ENCODE assay signal across 7 cellular contexts in the genomic region with DNA sequence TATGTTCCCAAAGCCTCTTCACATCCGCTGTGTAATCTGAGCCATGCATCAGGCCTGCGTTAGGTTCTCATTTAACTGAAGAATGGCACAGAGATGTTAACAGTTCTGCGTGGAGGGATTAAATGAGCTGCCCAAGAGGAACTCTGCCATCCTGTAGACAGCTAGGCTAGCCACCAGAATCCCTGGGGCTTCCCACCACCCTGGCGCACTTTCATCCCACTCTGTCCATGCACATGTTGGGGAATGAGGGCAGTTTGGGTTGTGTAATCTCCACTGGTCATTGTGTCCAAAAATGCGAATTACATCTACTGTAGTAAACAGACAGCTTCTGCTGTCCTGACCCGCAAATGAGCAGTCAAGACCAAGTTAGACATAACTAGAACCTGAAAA. TPM values are rescaled to one million over a fixed set of nuclear protein-coding genes. Genes with fewer than 3 reads are reported as not detected.
A peak's percentile ranks its signal among the peaks of the same experiment; 100 is the strongest.
DNase-seq lines count a peak whose midpoint lies in the region; ATAC-seq and TF ChIP-seq lines count a peak whose summit lies in the region.

No MANE protein-coding gene starts in this region.

- no peak overlapping the region for H2AFZ ChIP-seq in DND-41 (ENCODE audit: low read depth, low read length)
- peak overlapping the region; percentile 85 for H2AFZ ChIP-seq in IMR-90 (replicated peaks; ENCODE audit: low read length, poor library complexity)
- H2AFZ ChIP-seq in osteoblast (ENCODE audit: low read length) = peak overlapping the region; percentile 99

- H3K79me1 ChIP-seq in IMR-90 (ENCODE audit: low read depth in 1 of 2, low read length in 2 of 2) = peaks cover 0 to 32% of the 10 kb centered on the region in 2 experiments; a peak in 3 of 4 replicates

- peak overlapping the region; percentile 42 for H3K14ac ChIP-seq in IMR-90 (replicated peaks; ENCODE audit: low read depth, low read length)

- DNase-seq in DND-41 (no peak), IMR-90 (peak; percentile 40), choroid plexus epithelial cell (ENCODE audit: low read depth) (peak; percentile 58), osteoblast (ENCODE audit: insufficient read length, low spot score, missing footprints) (no peak), HuH-7 (ENCODE audit: low spot score) (no peak), HT-29 (ENCODE audit: low spot score) (no peak)

- no peaks in the 10 kb centered on the region; the same call in 1 of the 2 replicates for H3K36me3 ChIP-seq in DND-41 (ENCODE audit: insufficient read depth, low read length)
- H3K36me3 ChIP-seq in IMR-90 (ENCODE audit: control insufficient read depth, insufficient read depth, low read length) = no peaks in the 10 kb centered on the region
- no peaks in the 10 kb centered on the region for H3K36me3 ChIP-seq in osteoblast (ENCODE audit: insufficient read depth, low read length)

- intact Hi-C loops in IMR-90 (cut with micrococcal nuclease) = loop anchor here (5.0 kb wide), 1 partner anchor 126 kb away; no protein-coding TSS in a partner anchor

- H3K18ac ChIP-seq in IMR-90 (ENCODE audit: low read depth, low read length) = no peak overlapping the region

- H4K91ac ChIP-seq in IMR-90 (ENCODE audit: insufficient read depth, low read depth, low read length) = peak overlapping the region; percentile 45

- H4K5ac ChIP-seq in IMR-90 (ENCODE audit: low read depth, low read length) = 0 out of 2 replicates have a peak overlapping the region, but pooled peaks have one; percentile 11

- BruUV-seq in IMR-90 (replicated peaks; lab: Mats Ljungman, UMichigan) = no TSS peak

- WGBS in IMR-90 (ENCODE audit: extremely low coverage in 2 of 2, insufficient read length in 1 of 2), 2 experiments = 100% methylated on average over 1 of the region's 6 CpGs; no CpG with 5 or more reads in 1 of the 2 experiments

- TF ChIP-seq RAD21 in IMR-90 (IDR thresholded peaks at IDR 0.05; ENCODE audit: low read length) = no peak

- H3K9ac ChIP-seq in DND-41 (ENCODE audit: low read depth, low read length) (no peak overlapping the region), IMR-90 (ENCODE audit: low read depth, low read length) (no peak overlapping the region)

- H3K4me3 ChIP-seq in DND-41 (ENCODE audit: low read depth in 1 of 2, low read length in 2 of 2) (0 out of 4 replicates have a peak overlapping the region, but pooled peaks of 1 of the 2 experiments have one; percentile 90), IMR-90 (ENCODE audit: insufficient read depth, low read depth, low read length) (no peak overlapping the region), choroid plexus epithelial cell (ENCODE audit: low read depth, low read length) (no peak overlapping the region), osteoblast (ENCODE audit: insufficient read depth, low read length) (no peak overlapping the region)

- H3K27me3 ChIP-seq in DND-41 (ENCODE audit: insufficient read depth, low read length, poor library complexity) (no peaks in the 10 kb centered on the region), IMR-90 (ENCODE audit: control insufficient read depth, insufficient read depth, low read length) (no peaks in the 10 kb centered on the region), osteoblast (ENCODE audit: insufficient read depth, low read length) (no peaks in the 10 kb centered on the region)

- peaks cover 8% of the 10 kb centered on the region for H3K9me1 ChIP-seq in IMR-90 (ENCODE audit: insufficient read depth, low read length)

- TF ChIP-seq CTCF in DND-41 (IDR thresholded peaks at IDR 0.05; ENCODE audit: borderline replicate concordance, extremely low read depth, low read length, poor library complexity, severe bottlenecking) (no peak), IMR-90 (conservative IDR thresholded peaks at IDR 0.05; ENCODE audit: low read depth, low read length) (no peak), choroid plexus epithelial cell (conservative IDR thresholded peaks at IDR 0.05; ENCODE audit: low read depth, low read length) (no peak), osteoblast (IDR thresholded peaks at IDR 0.05; ENCODE audit: extremely low read depth, low read depth, low read length) (no peak)

- peak overlapping the region; percentile 56 for H2BK20ac ChIP-seq in IMR-90 (ENCODE audit: low read depth, low read length)

- peak overlapping the region; percentile 30; the same call in 1 of the 2 replicates for H3K23ac ChIP-seq in IMR-90 (ENCODE audit: low read depth, low read length)

- CTCF ChIA-PET in IMR-90 (lab: Yijun Ruan, JAX) = no interaction called here

- in situ Hi-C loops in IMR-90 (cut with MboI; ENCODE audit: low sequenced_read_pairs) = no loop called here

- H3K4me1 ChIP-seq in DND-41 (ENCODE audit: insufficient read depth, low read length) (peaks cover 47% of the 10 kb centered on the region), IMR-90 (ENCODE audit: control insufficient read depth, insufficient read depth, low read length) (peaks cover 13% of the 10 kb centered on the region), osteoblast (ENCODE audit: insufficient read depth, low read length) (peaks cover 27% of the 10 kb centered on the region)

- peak overlapping the region; percentile 82 to 95 for H4K8ac ChIP-seq in IMR-90 (ENCODE audit: low read depth in 2 of 2, low read length in 2 of 2)

- dilution Hi-C loops in IMR-90 (cut with HindIII; ENCODE audit: low sequenced_read_pairs, unreplicated experiment) = no loop called here

- H2BK120ac ChIP-seq in IMR-90 (ENCODE audit: low read depth, low read length) = peak overlapping the region; percentile 17

- H3K4me2 ChIP-seq in DND-41 (ENCODE audit: insufficient read depth, low read length) (peak overlapping the region; percentile 77), IMR-90 (ENCODE audit: low read depth, low read length) (peak overlapping the region; percentile 90), osteoblast (ENCODE audit: insufficient read depth, low read length) (peak overlapping the region; percentile 91)

- H2BK15ac ChIP-seq in IMR-90 (ENCODE audit: low read depth, low read length) = peak overlapping the region; percentile 45; the same call in 2 of the 3 replicates

- H3K9me3 ChIP-seq in DND-41 (ENCODE audit: insufficient read depth, low read length, severe bottlenecking) (no peaks in the 10 kb centered on the region), IMR-90 (ENCODE audit: control insufficient read depth, insufficient read depth, low read length) (no peaks in the 10 kb centered on the region), osteoblast (ENCODE audit: low read depth, low read length) (no peaks in the 10 kb centered on the region)

- H3K56ac ChIP-seq in IMR-90 (ENCODE audit: extremely low read depth, insufficient read depth, low read length) = peak overlapping the region; percentile 36; the same call in 1 of the 2 replicates

- H3K4ac ChIP-seq in IMR-90 (ENCODE audit: low read depth, low read length) = peak overlapping the region; percentile 52

- H4K20me1 ChIP-seq in DND-41 (ENCODE audit: insufficient read depth, low read length) (peaks cover 7% of the 10 kb centered on the region; the same call in 1 of the 2 replicates), IMR-90 (ENCODE audit: insufficient read depth, low read length) (peaks cover 31% of the 10 kb centered on the region; the same call in 1 of the 2 replicates), osteoblast (ENCODE audit: insufficient read depth, low read length) (peaks cover 17% of the 10 kb centered on the region)

- POLR2A ChIA-PET in IMR-90 (lab: Charles Lee; ENCODE audit: unreplicated experiment) = no interaction called here

- peak overlapping the region; percentile 14 for H2AK5ac ChIP-seq in IMR-90 (ENCODE audit: low read depth, low read length)

- peak overlapping the region; percentile 73 for H2AK9ac ChIP-seq in IMR-90 (replicated peaks; ENCODE audit: low read depth, low read length, poor library complexity)

- H3K79me2 ChIP-seq in DND-41 (ENCODE audit: insufficient read depth, low read length) = peaks cover 36% of the 10 kb centered on the region
- peaks cover 39% of the 10 kb centered on the region for H3K79me2 ChIP-seq in osteoblast (ENCODE audit: insufficient read depth, low read length)

- TF ChIP-seq POLR2A in IMR-90 (IDR thresholded peaks at IDR 0.05; ENCODE audit: low read depth, low read length) = no peak

- ATAC-seq in DND-41 (ENCODE audit: insufficient read depth, low read depth) = no peak
- ATAC-seq in IMR-90 (ENCODE audit: low read depth) = no peak
- ATAC-seq in HG03135 (IDR thresholded peaks at IDR 0.05; ENCODE audit: unreplicated experiment) = no peak

- H2BK5ac ChIP-seq in IMR-90 (ENCODE audit: low read depth, low read length, poor library complexity, severe bottlenecking) = peak overlapping the region; percentile 57

- H3K27ac ChIP-seq in DND-41 (ENCODE audit: low read length) (no peak overlapping the region), IMR-90 (ENCODE audit: insufficient read depth, low read length) (peak overlapping the region; percentile 2; the same call in 1 of the 2 replicates), osteoblast (ENCODE audit: low read depth, low read length) (no peak overlapping the region)

TF ChIP-seq in IMR-90, 13 proteins besides CTCF, POLR2A, EP300 and RAD21:
- TF ChIP-seq MXI1 (IDR thresholded peaks at IDR 0.05; ENCODE audit: borderline replicate concordance, low read depth, low read length) (no peak), CEBPB (IDR thresholded peaks at IDR 0.05; ENCODE audit: low read depth, low read length) (peak; percentile 61)

RNA-seq across cellular contexts. Expression of a gene that starts 1.0 kb away (rescaled TPM):
- 90.0 and 91.0 TPM in 2 replicates for total RNA-seq in IMR-90 (2012; rRNA removed)
- 93.1 and 107 TPM in 2 replicates for polyA plus RNA-seq in IMR-90 (2012; rRNA removed)
- 51.2 and 73.5 TPM in 2 replicates for polyA plus RNA-seq in IMR-90 (2012; cell fraction: cytosol; rRNA removed)
- polyA plus RNA-seq in IMR-90 (2012; cell fraction: nucleus; rRNA removed; ENCODE audit: low replicate concordance) = 46.2 and 115 TPM in 2 replicates
- total RNA-seq in osteoblast = 191 and 215 TPM in 2 replicates
- 78.9 and 79.5 TPM in 2 replicates for total RNA-seq in HT-29 (2014; rRNA removed; shearing (Covaris generic))

RNA-seq across cellular contexts. Expression of a gene that starts 58.7 kb away (rescaled TPM):
- total RNA-seq in IMR-90 (2012; rRNA removed) = 27.6 and 28.3 TPM in 2 replicates
- 14.9 and 16.7 TPM in 2 replicates for polyA plus RNA-seq in IMR-90 (2012; rRNA removed)
- polyA plus RNA-seq in IMR-90 (2012; cell fraction: cytosol; rRNA removed) = 5.4 and 7.1 TPM in 2 replicates
- 10.9 and 17.0 TPM in 2 replicates for polyA plus RNA-seq in IMR-90 (2012; cell fraction: nucleus; rRNA removed; ENCODE audit: low replicate concordance)
- 15.6 and 18.8 TPM in 2 replicates for total RNA-seq in osteoblast
- 42.5 and 52.4 TPM in 2 replicates for total RNA-seq in HT-29 (2014; rRNA removed; shearing (Covaris generic))

Comparison
In these comparisons a context has a peak if more than half of its experiments do, and no peak if none do; other contexts are left out.
1. DNase-seq: peak in IMR-90 (single experiment) and choroid plexus epithelial cell (single experiment); none in DND-41 (single experiment), osteoblast (single experiment), HuH-7 (single experiment) and HT-29 (single experiment).
2. Peak in every context shown above with its lines, with median percentiles within 50 percentile points of each other: H3K4me2 ChIP-seq.